1 cellular context compared by ENCODE assay signal in the genomic region with DNA sequence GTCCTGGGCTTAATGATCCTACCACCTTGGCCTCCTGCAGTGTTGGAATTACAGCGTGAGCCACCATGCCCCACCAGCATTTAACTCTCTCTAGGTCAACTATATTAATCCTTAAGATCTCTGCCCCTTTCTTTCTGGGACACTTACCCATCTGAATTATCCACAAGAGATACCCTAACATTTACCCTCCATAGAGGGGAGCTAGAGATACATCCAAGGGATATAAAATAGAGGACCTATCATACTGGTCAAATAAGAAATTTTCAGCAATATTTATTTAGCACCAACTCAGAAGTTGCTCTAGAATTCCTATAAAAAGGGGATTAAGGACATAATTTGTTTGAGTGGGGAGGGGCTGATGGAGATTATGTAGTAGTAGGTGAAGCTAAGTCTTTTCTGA.
TF ChIP-seq lines count a peak whose summit lies in the region.

No MANE protein-coding gene starts in this region.

TF ChIP-seq in H1, 55 proteins besides CTCF, POLR2A, EP300 and RAD21 (continued from another document):
- TF ChIP-seq, protein P1, sequence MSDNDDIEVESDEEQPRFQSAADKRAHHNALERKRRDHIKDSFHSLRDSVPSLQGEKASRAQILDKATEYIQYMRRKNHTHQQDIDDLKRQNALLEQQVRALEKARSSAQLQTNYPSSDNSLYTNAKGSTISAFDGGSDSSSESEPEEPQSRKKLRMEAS (IDR thresholded peaks at IDR 0.05) = no peak
- TF ChIP-seq CTBP2 (IDR thresholded peaks at IDR 0.05; ENCODE audit: borderline replicate concordance, insufficient read depth, insufficient read length, low read length) (no peak), EZH2 (IDR thresholded peaks at IDR 0.05; ENCODE audit: low read depth, low read length, severe bottlenecking) (no peak), TCF12 (IDR thresholded peaks at IDR 0.05; ENCODE audit: low read depth, low read length) (no peak), CBX8 (IDR thresholded peaks at IDR 0.05; ENCODE audit: borderline replicate concordance, low read depth, low read length) (no peak), SIN3A (conservative IDR thresholded peaks at IDR 0.05 in 1 of 2, IDR thresholded peaks at IDR 0.05 in 1 of 2; ENCODE audit: low read depth in 1 of 2, low read length in 2 of 2) (no peak), SP4 (IDR thresholded peaks at IDR 0.05; ENCODE audit: low read length) (no peak), TEAD4 (IDR thresholded peaks at IDR 0.05; ENCODE audit: low read depth, low read length) (no peak), POLR2AphosphoS5 (IDR thresholded peaks at IDR 0.05; ENCODE audit: low read depth, low read length) (no peak), MAFK (IDR thresholded peaks at IDR 0.05; ENCODE audit: low read depth, low read length) (no peak), RXRA (IDR thresholded peaks at IDR 0.05; ENCODE audit: insufficient read depth, low read depth, low read length) (no peak), SIX5 (IDR thresholded peaks at IDR 0.05; ENCODE audit: low read depth, low read length) (no peak), CREB1 (IDR thresholded peaks at IDR 0.05) (no peak), NRF1 (IDR thresholded peaks at IDR 0.05; ENCODE audit: low read depth, low read length) (no peak), ASH2L (IDR thresholded peaks at IDR 0.05; ENCODE audit: low read length) (no peak), RFX5 (IDR thresholded peaks at IDR 0.05; ENCODE audit: borderline replicate concordance, low read depth, low read length) (no peak)
- TF ChIP-seq, protein P2, sequence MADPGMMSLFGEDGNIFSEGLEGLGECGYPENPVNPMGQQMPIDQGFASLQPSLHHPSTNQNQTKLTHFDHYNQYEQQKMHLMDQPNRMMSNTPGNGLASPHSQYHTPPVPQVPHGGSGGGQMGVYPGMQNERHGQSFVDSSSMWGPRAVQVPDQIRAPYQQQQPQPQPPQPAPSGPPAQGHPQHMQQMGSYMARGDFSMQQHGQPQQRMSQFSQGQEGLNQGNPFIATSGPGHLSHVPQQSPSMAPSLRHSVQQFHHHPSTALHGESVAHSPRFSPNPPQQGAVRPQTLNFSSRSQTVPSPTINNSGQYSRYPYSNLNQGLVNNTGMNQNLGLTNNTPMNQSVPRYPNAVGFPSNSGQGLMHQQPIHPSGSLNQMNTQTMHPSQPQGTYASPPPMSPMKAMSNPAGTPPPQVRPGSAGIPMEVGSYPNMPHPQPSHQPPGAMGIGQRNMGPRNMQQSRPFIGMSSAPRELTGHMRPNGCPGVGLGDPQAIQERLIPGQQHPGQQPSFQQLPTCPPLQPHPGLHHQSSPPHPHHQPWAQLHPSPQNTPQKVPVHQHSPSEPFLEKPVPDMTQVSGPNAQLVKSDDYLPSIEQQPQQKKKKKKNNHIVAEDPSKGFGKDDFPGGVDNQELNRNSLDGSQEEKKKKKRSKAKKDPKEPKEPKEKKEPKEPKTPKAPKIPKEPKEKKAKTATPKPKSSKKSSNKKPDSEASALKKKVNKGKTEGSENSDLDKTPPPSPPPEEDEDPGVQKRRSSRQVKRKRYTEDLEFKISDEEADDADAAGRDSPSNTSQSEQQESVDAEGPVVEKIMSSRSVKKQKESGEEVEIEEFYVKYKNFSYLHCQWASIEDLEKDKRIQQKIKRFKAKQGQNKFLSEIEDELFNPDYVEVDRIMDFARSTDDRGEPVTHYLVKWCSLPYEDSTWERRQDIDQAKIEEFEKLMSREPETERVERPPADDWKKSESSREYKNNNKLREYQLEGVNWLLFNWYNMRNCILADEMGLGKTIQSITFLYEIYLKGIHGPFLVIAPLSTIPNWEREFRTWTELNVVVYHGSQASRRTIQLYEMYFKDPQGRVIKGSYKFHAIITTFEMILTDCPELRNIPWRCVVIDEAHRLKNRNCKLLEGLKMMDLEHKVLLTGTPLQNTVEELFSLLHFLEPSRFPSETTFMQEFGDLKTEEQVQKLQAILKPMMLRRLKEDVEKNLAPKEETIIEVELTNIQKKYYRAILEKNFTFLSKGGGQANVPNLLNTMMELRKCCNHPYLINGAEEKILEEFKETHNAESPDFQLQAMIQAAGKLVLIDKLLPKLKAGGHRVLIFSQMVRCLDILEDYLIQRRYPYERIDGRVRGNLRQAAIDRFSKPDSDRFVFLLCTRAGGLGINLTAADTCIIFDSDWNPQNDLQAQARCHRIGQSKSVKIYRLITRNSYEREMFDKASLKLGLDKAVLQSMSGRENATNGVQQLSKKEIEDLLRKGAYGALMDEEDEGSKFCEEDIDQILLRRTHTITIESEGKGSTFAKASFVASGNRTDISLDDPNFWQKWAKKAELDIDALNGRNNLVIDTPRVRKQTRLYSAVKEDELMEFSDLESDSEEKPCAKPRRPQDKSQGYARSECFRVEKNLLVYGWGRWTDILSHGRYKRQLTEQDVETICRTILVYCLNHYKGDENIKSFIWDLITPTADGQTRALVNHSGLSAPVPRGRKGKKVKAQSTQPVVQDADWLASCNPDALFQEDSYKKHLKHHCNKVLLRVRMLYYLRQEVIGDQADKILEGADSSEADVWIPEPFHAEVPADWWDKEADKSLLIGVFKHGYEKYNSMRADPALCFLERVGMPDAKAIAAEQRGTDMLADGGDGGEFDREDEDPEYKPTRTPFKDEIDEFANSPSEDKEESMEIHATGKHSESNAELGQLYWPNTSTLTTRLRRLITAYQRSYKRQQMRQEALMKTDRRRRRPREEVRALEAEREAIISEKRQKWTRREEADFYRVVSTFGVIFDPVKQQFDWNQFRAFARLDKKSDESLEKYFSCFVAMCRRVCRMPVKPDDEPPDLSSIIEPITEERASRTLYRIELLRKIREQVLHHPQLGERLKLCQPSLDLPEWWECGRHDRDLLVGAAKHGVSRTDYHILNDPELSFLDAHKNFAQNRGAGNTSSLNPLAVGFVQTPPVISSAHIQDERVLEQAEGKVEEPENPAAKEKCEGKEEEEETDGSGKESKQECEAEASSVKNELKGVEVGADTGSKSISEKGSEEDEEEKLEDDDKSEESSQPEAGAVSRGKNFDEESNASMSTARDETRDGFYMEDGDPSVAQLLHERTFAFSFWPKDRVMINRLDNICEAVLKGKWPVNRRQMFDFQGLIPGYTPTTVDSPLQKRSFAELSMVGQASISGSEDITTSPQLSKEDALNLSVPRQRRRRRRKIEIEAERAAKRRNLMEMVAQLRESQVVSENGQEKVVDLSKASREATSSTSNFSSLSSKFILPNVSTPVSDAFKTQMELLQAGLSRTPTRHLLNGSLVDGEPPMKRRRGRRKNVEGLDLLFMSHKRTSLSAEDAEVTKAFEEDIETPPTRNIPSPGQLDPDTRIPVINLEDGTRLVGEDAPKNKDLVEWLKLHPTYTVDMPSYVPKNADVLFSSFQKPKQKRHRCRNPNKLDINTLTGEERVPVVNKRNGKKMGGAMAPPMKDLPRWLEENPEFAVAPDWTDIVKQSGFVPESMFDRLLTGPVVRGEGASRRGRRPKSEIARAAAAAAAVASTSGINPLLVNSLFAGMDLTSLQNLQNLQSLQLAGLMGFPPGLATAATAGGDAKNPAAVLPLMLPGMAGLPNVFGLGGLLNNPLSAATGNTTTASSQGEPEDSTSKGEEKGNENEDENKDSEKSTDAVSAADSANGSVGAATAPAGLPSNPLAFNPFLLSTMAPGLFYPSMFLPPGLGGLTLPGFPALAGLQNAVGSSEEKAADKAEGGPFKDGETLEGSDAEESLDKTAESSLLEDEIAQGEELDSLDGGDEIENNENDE (IDR thresholded peaks at IDR 0.05; ENCODE audit: insufficient replicate concordance, low read length) = no peak
- TF ChIP-seq, protein P3, sequence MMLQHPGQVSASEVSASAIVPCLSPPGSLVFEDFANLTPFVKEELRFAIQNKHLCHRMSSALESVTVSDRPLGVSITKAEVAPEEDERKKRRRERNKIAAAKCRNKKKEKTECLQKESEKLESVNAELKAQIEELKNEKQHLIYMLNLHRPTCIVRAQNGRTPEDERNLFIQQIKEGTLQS (IDR thresholded peaks at IDR 0.05; ENCODE audit: insufficient read depth, low read depth, low read length) = no peak
